ENCODE assay signal across 1 cellular context in genomic region chr6:47687432-47687831, GRCh38.
TF ChIP-seq lines count a peak whose summit lies in the region.

No MANE protein-coding gene starts in this region.

TF ChIP-seq in GM23338, 12 proteins besides CTCF, POLR2A, EP300 and RAD21 (continued from another document):
- TF ChIP-seq, protein P1, sequence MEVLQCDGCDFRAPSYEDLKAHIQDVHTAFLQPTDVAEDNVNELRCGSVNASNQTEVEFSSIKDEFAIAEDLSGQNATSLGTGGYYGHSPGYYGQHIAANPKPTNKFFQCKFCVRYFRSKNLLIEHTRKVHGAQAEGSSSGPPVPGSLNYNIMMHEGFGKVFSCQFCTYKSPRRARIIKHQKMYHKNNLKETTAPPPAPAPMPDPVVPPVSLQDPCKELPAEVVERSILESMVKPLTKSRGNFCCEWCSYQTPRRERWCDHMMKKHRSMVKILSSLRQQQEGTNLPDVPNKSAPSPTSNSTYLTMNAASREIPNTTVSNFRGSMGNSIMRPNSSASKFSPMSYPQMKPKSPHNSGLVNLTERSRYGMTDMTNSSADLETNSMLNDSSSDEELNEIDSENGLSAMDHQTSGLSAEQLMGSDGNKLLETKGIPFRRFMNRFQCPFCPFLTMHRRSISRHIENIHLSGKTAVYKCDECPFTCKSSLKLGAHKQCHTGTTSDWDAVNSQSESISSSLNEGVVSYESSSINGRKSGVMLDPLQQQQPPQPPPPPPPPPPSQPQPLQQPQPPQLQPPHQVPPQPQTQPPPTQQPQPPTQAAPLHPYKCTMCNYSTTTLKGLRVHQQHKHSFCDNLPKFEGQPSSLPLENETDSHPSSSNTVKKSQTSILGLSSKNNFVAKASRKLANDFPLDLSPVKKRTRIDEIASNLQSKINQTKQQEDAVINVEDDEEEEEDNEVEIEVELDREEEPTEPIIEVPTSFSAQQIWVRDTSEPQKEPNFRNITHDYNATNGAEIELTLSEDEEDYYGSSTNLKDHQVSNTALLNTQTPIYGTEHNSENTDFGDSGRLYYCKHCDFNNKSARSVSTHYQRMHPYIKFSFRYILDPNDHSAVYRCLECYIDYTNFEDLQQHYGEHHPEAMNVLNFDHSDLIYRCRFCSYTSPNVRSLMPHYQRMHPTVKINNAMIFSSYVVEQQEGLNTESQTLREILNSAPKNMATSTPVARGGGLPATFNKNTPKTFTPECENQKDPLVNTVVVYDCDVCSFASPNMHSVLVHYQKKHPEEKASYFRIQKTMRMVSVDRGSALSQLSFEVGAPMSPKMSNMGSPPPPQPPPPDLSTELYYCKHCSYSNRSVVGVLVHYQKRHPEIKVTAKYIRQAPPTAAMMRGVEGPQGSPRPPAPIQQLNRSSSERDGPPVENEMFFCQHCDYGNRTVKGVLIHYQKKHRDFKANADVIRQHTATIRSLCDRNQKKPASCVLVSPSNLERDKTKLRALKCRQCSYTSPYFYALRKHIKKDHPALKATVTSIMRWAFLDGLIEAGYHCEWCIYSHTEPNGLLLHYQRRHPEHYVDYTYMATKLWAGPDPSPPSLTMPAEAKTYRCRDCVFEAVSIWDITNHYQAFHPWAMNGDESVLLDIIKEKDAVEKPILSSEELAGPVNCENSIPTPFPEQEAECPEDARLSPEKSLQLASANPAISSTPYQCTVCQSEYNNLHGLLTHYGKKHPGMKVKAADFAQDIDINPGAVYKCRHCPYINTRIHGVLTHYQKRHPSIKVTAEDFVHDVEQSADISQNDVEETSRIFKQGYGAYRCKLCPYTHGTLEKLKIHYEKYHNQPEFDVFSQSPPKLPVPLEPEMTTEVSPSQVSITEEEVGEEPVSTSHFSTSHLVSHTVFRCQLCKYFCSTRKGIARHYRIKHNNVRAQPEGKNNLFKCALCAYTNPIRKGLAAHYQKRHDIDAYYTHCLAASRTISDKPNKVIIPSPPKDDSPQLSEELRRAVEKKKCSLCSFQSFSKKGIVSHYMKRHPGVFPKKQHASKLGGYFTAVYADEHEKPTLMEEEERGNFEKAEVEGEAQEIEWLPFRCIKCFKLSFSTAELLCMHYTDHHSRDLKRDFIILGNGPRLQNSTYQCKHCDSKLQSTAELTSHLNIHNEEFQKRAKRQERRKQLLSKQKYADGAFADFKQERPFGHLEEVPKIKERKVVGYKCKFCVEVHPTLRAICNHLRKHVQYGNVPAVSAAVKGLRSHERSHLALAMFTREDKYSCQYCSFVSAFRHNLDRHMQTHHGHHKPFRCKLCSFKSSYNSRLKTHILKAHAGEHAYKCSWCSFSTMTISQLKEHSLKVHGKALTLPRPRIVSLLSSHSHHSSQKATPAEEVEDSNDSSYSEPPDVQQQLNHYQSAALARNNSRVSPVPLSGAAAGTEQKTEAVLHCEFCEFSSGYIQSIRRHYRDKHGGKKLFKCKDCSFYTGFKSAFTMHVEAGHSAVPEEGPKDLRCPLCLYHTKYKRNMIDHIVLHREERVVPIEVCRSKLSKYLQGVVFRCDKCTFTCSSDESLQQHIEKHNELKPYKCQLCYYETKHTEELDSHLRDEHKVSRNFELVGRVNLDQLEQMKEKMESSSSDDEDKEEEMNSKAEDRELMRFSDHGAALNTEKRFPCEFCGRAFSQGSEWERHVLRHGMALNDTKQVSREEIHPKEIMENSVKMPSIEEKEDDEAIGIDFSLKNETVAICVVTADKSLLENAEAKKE (CRISPR knock-in tag; IDR thresholded peaks at IDR 0.05), result no peak
- TF ChIP-seq JUNB (IDR thresholded peaks at IDR 0.05; ENCODE audit: unreplicated experiment), result no peak
- no peak for TF ChIP-seq EZH2 (IDR thresholded peaks at IDR 0.05; ENCODE audit: low read depth, unreplicated experiment)
- no peak for TF ChIP-seq STAT1 (IDR thresholded peaks at IDR 0.05; ENCODE audit: unreplicated experiment)
- no peak for TF ChIP-seq POLR2AphosphoS5 (IDR thresholded peaks at IDR 0.05; ENCODE audit: low read depth)
